In genomic region chr12:121789233-121789781, GRCh38 we compare ENCODE assay signal across 10 cellular contexts. TPM values are rescaled to one million over a fixed set of nuclear protein-coding genes. Genes with fewer than 3 reads are reported as not detected.
A peak's percentile ranks its signal among the peaks of the same experiment; 100 is the strongest.
DNase-seq lines count a peak whose midpoint lies in the region; ATAC-seq and TF ChIP-seq lines count a peak whose summit lies in the region.
"Had no signal": no experiment of that assay in that cellular context is flagged by ENCODE, and none has a peak within 500 bp of the region (broad histone marks: within the 10 kb centered on the region; RNA-seq: fewer than 3 reads in every experiment).

No MANE protein-coding gene starts in this region.

- peaks cover 16% of the 10 kb centered on the region for H4K20me1 ChIP-seq in BLaER1

- ATAC-seq in GM19372 (IDR thresholded peaks at IDR 0.05; ENCODE audit: low read depth, unreplicated experiment), result peak; percentile 3
- peak; percentile 10 for ATAC-seq in activated B cell treated with CpG ODN at 0.5 μM for 24 hours (ENCODE audit: low read depth)
- ATAC-seq in HG02610 (IDR thresholded peaks at IDR 0.05; ENCODE audit: unreplicated experiment), result no peak
- ATAC-seq in HG03097 (IDR thresholded peaks at IDR 0.05; ENCODE audit: low FRiP score, unreplicated experiment), result no peak

- no peaks in the 10 kb centered on the region for H3K27me3 ChIP-seq in BLaER1

- H3K36me3 ChIP-seq in BLaER1, result peaks cover 24% of the 10 kb centered on the region

- CTCF ChIA-PET in activated B cell treated with CpG ODN at 0.5 μM for 24 hours (lab: Charles Lee), result interaction anchor here (1.0 to 11.1 kb wide), 4 partner anchors 9 to 237 kb away, joined by 3 to 635 read pairs (median 196); partner anchors contain the start of gene SETD1B

- peak overlapping the region; percentile 93 for H3K4me2 ChIP-seq in BLaER1

- intact Hi-C loops in activated B cell treated with CpG ODN at 0.5 μM for 24 hours (cut with micrococcal nuclease), result loop anchor here (1.0 kb wide), 1 partner anchor 253 kb away; no protein-coding TSS in a partner anchor

- peak overlapping the region; percentile 95 for H3K27ac ChIP-seq in BLaER1
- H3K27ac ChIP-seq: epithelial cell of prostate, VCaP had no signal

- no peak for TF ChIP-seq CTCF in activated B cell treated with CpG ODN at 0.5 μM for 24 hours (IDR thresholded peaks at IDR 0.05)

- H3K4me1 ChIP-seq in BLaER1, result peaks cover 68% of the 10 kb centered on the region

- peak; percentile 56 for DNase-seq in activated B cell treated with CpG ODN at 0.5 μM for 24 hours
- DNase-seq in left kidney (ENCODE audit: low read depth, low spot score), result peak; percentile 81
- DNase-seq in foreskin melanocyte, result no peak
- DNase-seq in HPDE6-E6E7 (ENCODE audit: extremely low spot score), result no peak

- H3K9me3 ChIP-seq in BLaER1, result no peaks in the 10 kb centered on the region

- no peaks in the 10 kb centered on the region for H3K27me3 Mint-ChIP-seq in activated B cell treated with CpG ODN at 0.5 μM for 24 hours

- POLR2A ChIA-PET in activated B cell treated with CpG ODN at 0.5 μM for 24 hours (lab: Charles Lee), result interaction anchor here (0.6 to 33.0 kb wide), 11 partner anchors 1 to 702 kb away, joined by 3 to 1155 read pairs (median 3); partner anchors contain the start of genes RHOF and SETD1B

- no peaks in the 10 kb centered on the region for H3K9me3 Mint-ChIP-seq in activated B cell treated with CpG ODN at 0.5 μM for 24 hours

- peak overlapping the region; percentile 99 for H3K27ac Mint-ChIP-seq in activated B cell treated with CpG ODN at 0.5 μM for 24 hours

- peak overlapping the region; percentile 92 for H3K4me3 Mint-ChIP-seq in activated B cell treated with CpG ODN at 0.5 μM for 24 hours

- H3K9ac ChIP-seq in BLaER1, result peak overlapping the region; percentile 81

- peak overlapping the region; percentile 59 for H3K4me3 ChIP-seq in BLaER1

- H3K4me1 Mint-ChIP-seq in activated B cell treated with CpG ODN at 0.5 μM for 24 hours, result peaks cover 81% of the 10 kb centered on the region

- H3K36me3 Mint-ChIP-seq in activated B cell treated with CpG ODN at 0.5 μM for 24 hours (ENCODE audit: low read depth), result peaks cover 58% of the 10 kb centered on the region

RNA-seq across cellular contexts. Expression of gene RHOF, which starts 4.2 kb away (rescaled TPM):
- total RNA-seq in activated B cell treated with CpG ODN at 0.5 μM for 24 hours, result 133 and 142 TPM in 2 replicates

RNA-seq across cellular contexts. Expression of gene SETD1B, which starts 14.5 kb away (rescaled TPM):
- 36.0 and 40.3 TPM in 2 replicates for total RNA-seq in activated B cell treated with CpG ODN at 0.5 μM for 24 hours

Comparison
In these comparisons a context has a peak if more than half of its experiments do, and no peak if none do; other contexts are left out.
1. ATAC-seq: peak in GM19372 (single experiment) and activated B cell treated with CpG ODN at 0.5 μM for 24 hours (single experiment); none in HG02610 (single experiment) and HG03097 (single experiment).
2. DNase-seq: peak in activated B cell treated with CpG ODN at 0.5 μM for 24 hours (single experiment) and left kidney (single experiment); none in foreskin melanocyte (single experiment) and HPDE6-E6E7 (single experiment).